4 cellular contexts compared by ENCODE assay signal in the genomic region with DNA sequence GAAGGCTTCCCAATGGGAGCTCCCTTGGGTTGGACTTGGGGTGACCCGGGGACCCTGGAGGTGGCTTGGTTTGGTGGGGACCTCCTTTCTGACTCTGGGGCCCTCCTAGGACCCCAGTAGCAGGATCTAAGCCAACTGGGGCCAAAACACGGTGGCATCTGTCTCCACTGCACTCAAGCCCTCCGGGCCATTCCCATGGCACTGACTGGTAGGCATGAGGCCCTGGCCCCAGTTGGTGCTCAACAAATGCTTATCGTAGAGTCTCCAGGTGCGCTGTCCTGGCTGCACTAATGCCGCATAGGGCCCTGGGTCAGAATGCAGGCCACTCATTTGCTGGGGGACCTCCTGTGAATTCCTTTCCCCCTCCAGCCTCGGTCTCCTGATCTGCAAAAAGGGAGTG. TPM values are rescaled to one million over a fixed set of nuclear protein-coding genes. Genes with fewer than 3 reads are reported as not detected.
"Had no signal": no experiment of that assay in that cellular context is flagged by ENCODE, and none has a peak within 500 bp of the region (broad histone marks: within the 10 kb centered on the region; RNA-seq: fewer than 3 reads in every experiment).

No MANE protein-coding gene starts in this region.

RNA-seq across cellular contexts. Expression of a gene that starts 14.2 kb away (rescaled TPM):
- total RNA-seq: LHCN-M2, M059J, MCF 10A, NCI-H460 had no signal
